9 cellular contexts compared by ENCODE assay signal in genomic region chr2:160387558-160388262, GRCh38.
DNase-seq lines count a peak whose midpoint lies in the region; ATAC-seq, FAIRE-seq and TF ChIP-seq lines count a peak whose summit lies in the region.
"Had no signal": no experiment of that assay in that cellular context is flagged by ENCODE, and none has a peak within 500 bp of the region (broad histone marks: within the 10 kb centered on the region; RNA-seq: fewer than 3 reads in every experiment).

No MANE protein-coding gene starts in this region.

- peak overlapping the region; percentile 55 for H3K4me2 ChIP-seq in GM23338

- WGBS in small intestine, 3 donors = 52 to 94% (median 81%) methylated on average over 3 of the region's 3 CpGs

- no peaks in the 10 kb centered on the region for H3K9me3 Mint-ChIP-seq in GM23338
- no peaks in the 10 kb centered on the region for H3K9me3 Mint-ChIP-seq in activated naive CD8-positive, alpha-beta T cell treated with anti-CD3 and anti-CD28 coated beads, Interleukin-2, amount 50 U/mL, for 24 hours

- no peak overlapping the region for H3K9ac ChIP-seq in skeletal muscle tissue (ENCODE audit: low read depth in 1 of 3, low read length in 3 of 3)

- H3K4me3 Mint-ChIP-seq in GM23338 = no peak overlapping the region
- H3K4me3 Mint-ChIP-seq in activated naive CD8-positive, alpha-beta T cell treated with anti-CD3 and anti-CD28 coated beads, Interleukin-2, amount 50 U/mL, for 24 hours = peak overlapping the region; percentile 30

- FAIRE-seq in small intestine (lab: Jason Lieb, UNC) (no peak), urothelium cell line (lab: Jason Lieb, UNC) (no peak)

- no peak for ATAC-seq in GM23338
- ATAC-seq in activated naive CD8-positive, alpha-beta T cell treated with anti-CD3 and anti-CD28 coated beads, Interleukin-2, amount 50 U/mL, for 24 hours = no peak
- ATAC-seq in left cardiac atrium = peak; percentile 93 to 94
- no peak for ATAC-seq in HG02759 (IDR thresholded peaks at IDR 0.05; ENCODE audit: unreplicated experiment)

- H3K9me2 ChIP-seq in GM23338 (ENCODE audit: insufficient read depth) = no peaks in the 10 kb centered on the region

- H3K9me3 ChIP-seq in skeletal muscle tissue (ENCODE audit: control insufficient read depth in 3 of 3, low read length in 3 of 3) = no peaks in the 10 kb centered on the region
- H3K9me3 ChIP-seq in small intestine (ENCODE audit: control insufficient read depth, low read depth) = no peaks in the 10 kb centered on the region

- H4K20me1 ChIP-seq in GM23338 (replicated peaks; ENCODE audit: insufficient read depth) = peaks cover 25% of the 10 kb centered on the region

- no peak overlapping the region for H2AFZ ChIP-seq in GM23338

- no peak for DNase-seq in GM23338 (ENCODE audit: low spot score)
- no peak for DNase-seq in activated naive CD8-positive, alpha-beta T cell treated with anti-CD3 and anti-CD28 coated beads, Interleukin-2, amount 50 U/mL, for 24 hours
- DNase-seq in left cardiac atrium = peak; percentile 78
- no peak for DNase-seq in small intestine
- no peak for DNase-seq in NCI-H2171 treated with DMSO at 0.1 percent for 48 hours (lab: John Stamatoyannopoulos, UW)
- DNase-seq in urothelium cell line (ENCODE audit: low spot score) = no peak
- DNase-seq: RPMI8226 had no signal

- H3K4me1 ChIP-seq in GM23338 (ENCODE audit: insufficient read depth) = peaks cover 56% of the 10 kb centered on the region
- H3K4me1 ChIP-seq in skeletal muscle tissue (ENCODE audit: control insufficient read depth in 3 of 3, insufficient read depth in 3 of 3, low read length in 3 of 3) = peaks cover 31 to 44% (median 40%) of the 10 kb centered on the region in 3 donors
- peaks cover 0 to 23% of the 10 kb centered on the region in 2 donors for H3K4me1 ChIP-seq in small intestine (ENCODE audit: control insufficient read depth in 2 of 2, insufficient read depth in 1 of 2, low read depth in 1 of 2, low read length in 1 of 2)

- H3K27me3 Mint-ChIP-seq in GM23338 (ENCODE audit: insufficient read depth, low read depth, poor library complexity) = peaks cover 4% of the 10 kb centered on the region
- no peaks in the 10 kb centered on the region for H3K27me3 Mint-ChIP-seq in activated naive CD8-positive, alpha-beta T cell treated with anti-CD3 and anti-CD28 coated beads, Interleukin-2, amount 50 U/mL, for 24 hours

- H3K36me3 Mint-ChIP-seq in GM23338 (ENCODE audit: low read depth) = no peaks in the 10 kb centered on the region
- H3K36me3 Mint-ChIP-seq in activated naive CD8-positive, alpha-beta T cell treated with anti-CD3 and anti-CD28 coated beads, Interleukin-2, amount 50 U/mL, for 24 hours (ENCODE audit: low read depth) = peaks cover 5% of the 10 kb centered on the region

- intact Hi-C loops in left cardiac atrium (cut with DNase I) = no loop called here

- H3K4me1 Mint-ChIP-seq in GM23338 = peaks cover 55% of the 10 kb centered on the region
- peaks cover 85% of the 10 kb centered on the region for H3K4me1 Mint-ChIP-seq in activated naive CD8-positive, alpha-beta T cell treated with anti-CD3 and anti-CD28 coated beads, Interleukin-2, amount 50 U/mL, for 24 hours

- no peak for TF ChIP-seq CTCF in GM23338 (conservative IDR thresholded peaks at IDR 0.05; ENCODE audit: low read depth in 2 of 2)

- no peaks in the 10 kb centered on the region for H3F3A ChIP-seq in GM23338 (replicated peaks; ENCODE audit: low read depth)

- no peak overlapping the region for H3K27ac Mint-ChIP-seq in GM23338
- peak overlapping the region; percentile 65 for H3K27ac Mint-ChIP-seq in activated naive CD8-positive, alpha-beta T cell treated with anti-CD3 and anti-CD28 coated beads, Interleukin-2, amount 50 U/mL, for 24 hours

- H3K4me3 ChIP-seq in GM23338 (no peak overlapping the region), skeletal muscle tissue (ENCODE audit: low read length in 3 of 3) (peak overlapping the region in 1 of 3 donors; percentile 49), small intestine (ENCODE audit: low read depth in 1 of 2, low read length in 2 of 2) (no peak overlapping the region)

- no peaks in the 10 kb centered on the region for H3K36me3 ChIP-seq in GM23338 (ENCODE audit: insufficient read depth)
- no peaks in the 10 kb centered on the region for H3K36me3 ChIP-seq in skeletal muscle tissue (ENCODE audit: control insufficient read depth in 3 of 3, insufficient read depth in 3 of 3, low read length in 3 of 3)
- H3K36me3 ChIP-seq in small intestine (ENCODE audit: control insufficient read depth in 2 of 2, insufficient read depth in 2 of 2, low read length in 2 of 2) = no peaks in the 10 kb centered on the region

- H3K27me3 ChIP-seq in GM23338 (ENCODE audit: insufficient read depth) (no peaks in the 10 kb centered on the region), skeletal muscle tissue (ENCODE audit: control insufficient read depth in 3 of 3, insufficient read depth in 3 of 3, low read length in 3 of 3) (no peaks in the 10 kb centered on the region), small intestine (ENCODE audit: control insufficient read depth in 2 of 2, insufficient read depth in 2 of 2, low read length in 2 of 2) (no peaks in the 10 kb centered on the region)

- H3K79me2 ChIP-seq in GM23338 (replicated peaks; ENCODE audit: insufficient read depth) = peaks cover 98% of the 10 kb centered on the region

- H3K27ac ChIP-seq in GM23338 (ENCODE audit: low read depth) = 0 out of 2 replicates have a peak overlapping the region, but pooled peaks have one; percentile 41
- H3K27ac ChIP-seq in skeletal muscle tissue (ENCODE audit: low read depth, low read length) = peak overlapping the region; percentile 91
- peak overlapping the region in 1 of 2 donors; percentile 92 for H3K27ac ChIP-seq in small intestine (ENCODE audit: low read depth in 1 of 2, low read length in 1 of 2)

TF ChIP-seq in GM23338, 12 proteins besides CTCF, POLR2A, EP300 and RAD21 (continues in another document):
- TF ChIP-seq ZNF331 (CRISPR knock-in tag; IDR thresholded peaks at IDR 0.05; ENCODE audit: low read depth) = no peak
- no peak for TF ChIP-seq REST (IDR thresholded peaks at IDR 0.05; ENCODE audit: unreplicated experiment)

Comparison
In these comparisons a context has a peak if more than half of its experiments do, and no peak if none do; other contexts are left out.
1. ATAC-seq: peak in left cardiac atrium (2 of 2); none in GM23338 (single experiment), activated naive CD8-positive, alpha-beta T cell treated with anti-CD3 and anti-CD28 coated beads, Interleukin-2, amount 50 U/mL, for 24 hours (single experiment) and HG02759 (single experiment).